26 cellular contexts compared by ENCODE assay signal in the genomic region with DNA sequence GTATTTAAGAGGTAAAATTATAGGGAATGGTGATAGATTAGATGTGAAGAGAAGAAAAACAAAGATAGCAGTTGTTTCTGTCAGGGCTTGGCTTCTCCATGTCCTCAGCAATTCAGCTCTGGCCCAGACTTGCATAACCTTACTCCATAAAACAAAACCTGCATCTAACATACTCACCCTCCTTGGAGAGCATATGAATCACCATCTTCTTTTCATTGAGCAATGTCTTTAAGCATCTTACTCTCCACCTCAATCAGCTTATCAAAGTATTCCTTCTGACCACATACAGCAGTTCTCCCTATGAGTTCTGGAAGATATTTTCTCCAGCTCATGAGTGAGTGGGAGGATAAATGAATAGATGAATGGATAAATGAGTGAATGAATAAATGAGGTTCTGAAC. TPM values are rescaled to one million over a fixed set of nuclear protein-coding genes. Genes with fewer than 3 reads are reported as not detected.
"Had no signal": no experiment of that assay in that cellular context is flagged by ENCODE, and none has a peak within 500 bp of the region (broad histone marks: within the 10 kb centered on the region; RNA-seq: fewer than 3 reads in every experiment).

No MANE protein-coding gene starts in this region.

- H3K27ac Mint-ChIP-seq: activated B cell treated with CpG ODN at 0.5 μM for 24 hours; activated CD8-positive, alpha-beta T cell treated with anti-CD3 and anti-CD28 coated beads for 36 hours; activated T-helper 17 cell treated with anti-CD3 and anti-CD28 coated beads, Interleukin-2, amount 50 U/mL, for 72 hours; nephron; stimulated activated memory B cell treated with anti-CD40 and anti-IgM and Interleukin-4, amounts not matched to agents 10 μg/mL and 1 μg/mL and 100 μg/mL, for 72 hours; stimulated activated naive CD8-positive, alpha-beta T cell treated with anti-CD3 and anti-CD28 coated beads, Interleukin-15, amount 100 ng/mL, for 72 hours; type B pancreatic cell had no signal

- H3K27me3 ChIP-seq: colonic mucosa, gastrocnemius medialis, uterus had no signal

- H3K27ac ChIP-seq: colonic mucosa, gastrocnemius medialis, skin epidermis, uterus had no signal

- H3K4me3 Mint-ChIP-seq: activated B cell treated with CpG ODN at 0.5 μM for 24 hours; activated CD8-positive, alpha-beta T cell treated with anti-CD3 and anti-CD28 coated beads for 36 hours; activated T-cell treated with anti-CD3 and anti-CD28 coated beads, Interleukin-2, amount 50 U/mL, for 4 hours; activated T-helper 17 cell treated with anti-CD3 and anti-CD28 coated beads, Interleukin-2, amount 50 U/mL, for 72 hours; central memory CD8-positive, alpha-beta T cell; nephron; stimulated activated memory B cell treated with anti-CD40 and anti-IgM and Interleukin-4, amounts not matched to agents 10 μg/mL and 1 μg/mL and 100 μg/mL, for 72 hours; stimulated activated naive CD8-positive, alpha-beta T cell treated with anti-CD3 and anti-CD28 coated beads, Interleukin-15, amount 100 ng/mL, for 72 hours; type B pancreatic cell had no signal

- DNase-seq: activated B cell treated with CpG ODN at 0.5 μM for 24 hours; activated CD4-positive, alpha-beta T cell treated with anti-CD3 and anti-CD28 coated beads, Interleukin-2, amount 50 U/mL, for 1 hour; activated CD8-positive, alpha-beta T cell treated with anti-CD3 and anti-CD28 coated beads for 36 hours; activated gamma-delta T cell treated with Interleukin-2 at 50 U/mL for 16 hours; activated naive CD4-positive, alpha-beta T cell treated with anti-CD3 and anti-CD28 coated beads, Interleukin-2, amount 50 U/mL, for 16 hours; activated T-cell treated with anti-CD3 and anti-CD28 coated beads, Interleukin-2, amount 50 U/mL, for 4 hours; amygdala; colonic mucosa; effector CD8-positive, alpha-beta T cell; gastrocnemius medialis; glutamatergic neuron; left cardiac atrium; left ventricle myocardium superior; stimulated activated CD4-positive, alpha-beta T cell treated with anti-CD3 and anti-CD28 coated beads, Interleukin-4, amount 100 ng/mL, for 4 hours; stimulated activated CD8-positive, alpha-beta memory T cell treated with anti-CD3 and anti-CD28 coated beads, Interleukin-4, amount 100 ng/mL, for 48 hours; stimulated activated naive CD8-positive, alpha-beta T cell treated with anti-CD3 and anti-CD28 coated beads, Interleukin-15, amount 100 ng/mL, for 72 hours; substantia nigra; uterus had no signal

- H3K27me3 Mint-ChIP-seq: activated T-helper 17 cell treated with anti-CD3 and anti-CD28 coated beads, Interleukin-2, amount 50 U/mL, for 72 hours; central memory CD8-positive, alpha-beta T cell; stimulated activated naive CD8-positive, alpha-beta T cell treated with anti-CD3 and anti-CD28 coated beads, Interleukin-15, amount 100 ng/mL, for 72 hours; type B pancreatic cell had no signal

- H3K4me3 ChIP-seq: colonic mucosa, gastrocnemius medialis, skin epidermis, uterus had no signal

- H3K4me1 Mint-ChIP-seq: activated B cell treated with CpG ODN at 0.5 μM for 24 hours; activated T-helper 17 cell treated with anti-CD3 and anti-CD28 coated beads, Interleukin-2, amount 50 U/mL, for 72 hours; central memory CD8-positive, alpha-beta T cell; nephron; stimulated activated memory B cell treated with anti-CD40 and anti-IgM and Interleukin-4, amounts not matched to agents 10 μg/mL and 1 μg/mL and 100 μg/mL, for 72 hours; stimulated activated naive CD8-positive, alpha-beta T cell treated with anti-CD3 and anti-CD28 coated beads, Interleukin-15, amount 100 ng/mL, for 72 hours had no signal

- H3K4me1 ChIP-seq: colonic mucosa, gastrocnemius medialis, uterus had no signal

- H3K36me3 ChIP-seq: colonic mucosa, gastrocnemius medialis, uterus had no signal

- H3K9me3 ChIP-seq: colonic mucosa, uterus had no signal

- FAIRE-seq: endometrium, keratinocyte had no signal

RNA-seq across cellular contexts. Expression of a gene that starts 49.0 kb away (rescaled TPM):
- total RNA-seq: left cardiac atrium, left ventricle myocardium superior had no signal
